In the genomic region with DNA sequence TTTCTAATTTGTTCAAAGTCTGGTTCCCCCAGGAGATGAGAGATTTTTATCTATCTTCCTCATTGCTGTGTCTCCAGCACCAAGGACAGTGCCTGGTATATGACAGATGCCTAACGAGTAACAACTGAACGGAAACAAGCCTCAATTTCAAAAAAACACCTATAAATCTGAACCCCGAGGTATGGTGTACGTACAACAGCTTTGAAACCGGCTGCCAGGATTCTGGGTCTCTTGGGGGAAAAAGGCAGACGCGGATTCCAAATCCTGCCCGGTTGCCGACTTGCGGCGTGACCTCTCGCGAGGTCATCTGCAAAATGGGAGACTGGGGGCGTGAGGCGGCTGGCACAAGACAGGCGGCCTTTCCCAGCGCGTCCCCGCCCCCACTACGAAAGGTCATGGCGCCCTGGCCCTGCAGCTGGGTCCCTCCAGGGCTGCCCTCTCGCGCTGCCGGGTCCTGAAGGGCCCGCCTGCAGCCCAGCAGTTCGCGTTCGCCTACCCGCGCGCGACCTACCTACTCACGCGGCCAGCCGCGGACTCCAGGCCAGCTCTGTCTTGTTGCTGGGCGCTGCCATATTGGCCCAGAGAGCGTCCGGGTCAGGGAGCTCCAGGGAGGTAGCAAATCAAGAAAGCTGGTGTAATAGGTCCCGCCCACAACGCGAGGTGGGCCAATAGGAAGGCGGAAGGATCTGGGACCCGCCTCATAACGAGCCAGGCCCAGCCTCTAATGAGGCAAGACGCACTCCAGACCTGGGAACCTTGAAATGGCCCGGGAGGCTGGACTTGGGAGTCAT, we compare ENCODE assay signal across 8 cellular contexts. TPM values are rescaled to one million over a fixed set of nuclear protein-coding genes. Genes with fewer than 3 reads are reported as not detected.
DNase-seq lines count a peak whose midpoint lies in the region; ATAC-seq, FAIRE-seq and TF ChIP-seq lines count a peak whose summit lies in the region.

A gene with protein sequence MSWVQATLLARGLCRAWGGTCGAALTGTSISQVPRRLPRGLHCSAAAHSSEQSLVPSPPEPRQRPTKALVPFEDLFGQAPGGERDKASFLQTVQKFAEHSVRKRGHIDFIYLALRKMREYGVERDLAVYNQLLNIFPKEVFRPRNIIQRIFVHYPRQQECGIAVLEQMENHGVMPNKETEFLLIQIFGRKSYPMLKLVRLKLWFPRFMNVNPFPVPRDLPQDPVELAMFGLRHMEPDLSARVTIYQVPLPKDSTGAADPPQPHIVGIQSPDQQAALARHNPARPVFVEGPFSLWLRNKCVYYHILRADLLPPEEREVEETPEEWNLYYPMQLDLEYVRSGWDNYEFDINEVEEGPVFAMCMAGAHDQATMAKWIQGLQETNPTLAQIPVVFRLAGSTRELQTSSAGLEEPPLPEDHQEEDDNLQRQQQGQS (minus strand): TSS at position 584 of the 791 bp plus-strand sequence. CDS start 9,964 bp downstream, outside the sequence.

- ATAC-seq in HG02870 (IDR thresholded peaks at IDR 0.05; ENCODE audit: unreplicated experiment) (peak; percentile 96), heart right ventricle (peak; percentile 96 to 99 (median 99)), upper lobe of left lung (ENCODE audit: low FRiP score in 2 of 2) (peak; percentile 99 to 100)

- H3K4me3 ChIP-seq in heart right ventricle (peak within 1 kb of the TSS; percentile 71 to 96 (median 85)), upper lobe of left lung (peak within 1 kb of the TSS; percentile 43 to 98 (median 94))

- H3K27ac ChIP-seq in heart right ventricle (peak within 1 kb of the TSS; percentile 66 to 97 (median 90)), upper lobe of left lung (peak within 1 kb of the TSS; percentile 86 to 89 (median 86))

- DNase-seq in GM12892 (ENCODE audit: insufficient read length) (peak; percentile 98), NCI-H146 treated with DMSO at 0.1 percent for 48 hours (lab: John Stamatoyannopoulos, UW; ENCODE audit: unreplicated experiment) (peak; percentile 99), amniotic epithelial cell (ENCODE audit: low read depth) (peak; percentile 99), heart right ventricle (peak; percentile 96 to 98), posterior cingulate gyrus (peak; percentile 93 to 100 (median 98)), upper lobe of left lung (peak; percentile 92 to 97)

- no peaks in the 10 kb centered on the region for H3K27me3 ChIP-seq in heart right ventricle
- no peaks in the 10 kb centered on the region for H3K27me3 ChIP-seq in upper lobe of left lung

- no peak for TF ChIP-seq EP300 in upper lobe of left lung (IDR thresholded peaks at IDR 0.05)

- WGBS in heart right ventricle, 2 donors = 0 to 1% methylated on average over 47 of the region's 47 CpGs
- WGBS in upper lobe of left lung, 2 donors = 0 to 1% methylated on average over 20 to 21 of the region's 47 CpGs

- intact Hi-C loops in T-helper 1 cell treated with Interleukin-12 subunit alpha and Interleukin-12 subunit beta and Interleukin-4 antibody, amounts not matched to agents 30 ng/mL and 1 ng/mL, for 36 hours (cut with micrococcal nuclease) = loop anchor here (1.0 kb wide), 8 partner anchors 8 to 373 kb away; a partner anchor contains a TSS
- intact Hi-C loops in heart right ventricle (cut with DNase I) (loop anchor here in 2 of 10 donors (1.0 to 2.0 kb wide), 2 partner anchors 23 to 24 kb away; a partner anchor contains a TSS), posterior cingulate gyrus (cut with DNase I) (no loop called here)

- peaks cover 6 to 35% (median 23%) of the 10 kb centered on the region in 9 donors for H3K4me1 ChIP-seq in heart right ventricle
- H3K4me1 ChIP-seq in upper lobe of left lung = peaks cover 11 to 30% (median 17%) of the 10 kb centered on the region in 4 donors

- peak; percentile 97 for FAIRE-seq in GM12892 (lab: Jason Lieb, UNC)

- H3K9me3 ChIP-seq in heart right ventricle = no peaks in the 10 kb centered on the region
- H3K9me3 ChIP-seq in upper lobe of left lung = no peaks in the 10 kb centered on the region

- peaks cover 0 to 28% (median 0%) of the 10 kb centered on the region in 9 donors for H3K36me3 ChIP-seq in heart right ventricle
- peaks cover 0 to 10% (median 0%) of the 10 kb centered on the region in 4 donors for H3K36me3 ChIP-seq in upper lobe of left lung

- no peak for TF ChIP-seq CTCF in heart right ventricle (IDR thresholded peaks at IDR 0.05)
- TF ChIP-seq CTCF in upper lobe of left lung (IDR thresholded peaks at IDR 0.05) = peak in 1 of 6 experiments; percentile 31

- TF ChIP-seq POLR2A in GM12892 (IDR thresholded peaks at IDR 0.05; ENCODE audit: low read depth, low read length) (peak; percentile 74; the same call in 1 of the 2 replicates), upper lobe of left lung (IDR thresholded peaks at IDR 0.05) (peak in 2 of 4 donors; percentile 11 to 64)

RNA-seq across cellular contexts. Expression of the gene that starts here (rescaled TPM):
- polyA plus RNA-seq in GM12892 (2012; ENCODE audit: missing spikeins) = 14.4 TPM
- total RNA-seq in T-helper 1 cell treated with Interleukin-12 subunit alpha and Interleukin-12 subunit beta and Interleukin-4 antibody, amounts not matched to agents 30 ng/mL and 1 ng/mL, for 36 hours = 28.9 and 29.6 TPM in 2 replicates
- total RNA-seq in heart right ventricle (100 to 1,000 TPM in 9 of 10 donors, 10 to 100 TPM in 1; 86.8 to 162 (median 131) TPM), upper lobe of left lung (10 to 100 TPM; 32.1 to 77.5 (median 48.6) TPM)
- polyA plus RNA-seq in heart right ventricle = 100 to 1,000 TPM; 164 to 226 TPM

Comparison
In these comparisons a context has a peak if more than half of its experiments do, and no peak if none do; other contexts are left out.
1. Peak in every context shown above with its lines: DNase-seq, ATAC-seq, H3K4me3 ChIP-seq and H3K27ac ChIP-seq.